ENCODE assay signal across 8 cellular contexts in the genomic region with DNA sequence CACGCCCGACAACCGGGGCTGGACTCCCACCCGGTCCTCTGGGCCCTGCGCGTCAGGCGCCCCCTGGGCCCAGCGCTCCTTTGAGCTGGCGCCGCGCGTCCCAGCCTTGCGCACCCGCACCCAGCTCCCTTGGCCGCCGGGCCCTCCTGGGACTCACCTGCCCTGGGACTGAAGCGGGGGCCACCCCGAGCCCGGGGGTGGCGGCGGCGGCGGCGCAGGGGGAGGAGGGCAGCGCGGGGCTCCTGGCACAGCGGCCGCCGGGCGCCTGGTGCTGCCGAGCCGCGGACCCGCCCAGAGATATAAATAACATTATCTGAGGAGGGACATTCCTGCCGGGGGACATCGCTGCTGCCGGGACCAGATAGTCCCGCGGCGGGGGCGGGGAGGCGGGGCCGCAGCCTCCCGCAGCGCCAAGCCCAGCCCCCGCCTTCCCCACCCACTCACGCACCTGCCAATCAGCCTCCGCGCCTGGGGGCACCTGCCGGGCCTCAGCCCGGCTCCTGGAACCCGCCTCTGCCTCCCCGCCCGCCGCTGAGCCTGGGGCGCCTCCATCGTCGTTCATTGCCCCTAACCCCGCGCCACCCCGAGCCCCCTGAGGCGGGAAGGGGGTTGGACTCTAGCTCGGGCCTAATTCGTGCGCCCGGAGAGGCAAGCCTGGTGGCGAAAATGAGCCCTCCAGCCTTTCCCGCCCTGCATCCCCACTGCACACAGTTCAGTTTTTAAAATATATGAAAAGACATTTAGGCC. TPM values are rescaled to one million over a fixed set of nuclear protein-coding genes. Genes with fewer than 3 reads are reported as not detected.
DNase-seq lines count a peak whose midpoint lies in the region; ATAC-seq and TF ChIP-seq lines count a peak whose summit lies in the region.

A gene (minus strand): TSS at position 273 of the 747 bp plus-strand sequence. CDS start 56,813 bp downstream, outside the sequence.

- H3K4me3 ChIP-seq in coronary artery = peak within 1 kb of the TSS; percentile 82
- peak within 1 kb of the TSS; percentile 46 for H3K4me3 ChIP-seq in mesodermal cell (ENCODE audit: extremely low read depth, insufficient read depth, low read length, poor library complexity, severe bottlenecking)

- H3K36me3 ChIP-seq in mesodermal cell (ENCODE audit: control insufficient read depth, insufficient read depth, low read length) = no peaks in the 10 kb centered on the region

- ATAC-seq in GM19025 (IDR thresholded peaks at IDR 0.05; ENCODE audit: low read depth, unreplicated experiment) (peak; percentile 53), GM18517 (IDR thresholded peaks at IDR 0.05; ENCODE audit: unreplicated experiment) (no peak), GM19395 (IDR thresholded peaks at IDR 0.05; ENCODE audit: unreplicated experiment) (no peak)

- TF ChIP-seq CTCF in coronary artery (IDR thresholded peaks at IDR 0.05) = no peak

- H3K27ac ChIP-seq in coronary artery (peak within 1 kb of the TSS; percentile 57 to 72), mesodermal cell (ENCODE audit: low read depth, low read length, severe bottlenecking) (no peak within 1 kb of the TSS)

- WGBS in mesodermal cell (ENCODE audit: insufficient coverage in 2 of 2), 2 experiments = 0% methylated on average over 19 to 32 of the region's 68 CpGs

- no peaks in the 10 kb centered on the region for H3K9me3 ChIP-seq in mesodermal cell (ENCODE audit: control insufficient read depth, low read length)

- no peaks in the 10 kb centered on the region for H3K4me1 ChIP-seq in mesodermal cell (ENCODE audit: control insufficient read depth, insufficient read depth, low read length, poor library complexity, severe bottlenecking)

- peak; percentile 42 for DNase-seq in NCI-H146 treated with DMSO at 0.1 percent for 48 hours (lab: John Stamatoyannopoulos, UW; ENCODE audit: unreplicated experiment)
- peak; percentile 77 to 81 for DNase-seq in activated CD4-positive, alpha-beta T cell treated with anti-CD3 and anti-CD28 coated beads for 4 hours
- no peak for DNase-seq in coronary artery (ENCODE audit: low spot score)
- DNase-seq in stimulated activated CD8-positive, alpha-beta memory T cell treated with anti-CD3 and anti-CD28 coated beads, Interleukin-15, amount 100 ng/mL, for 48 hours (ENCODE audit: low read depth in 2 of 2) = peak; percentile 45 to 63

RNA-seq across cellular contexts. Expression of the gene that starts here (rescaled TPM):
- 0.33 TPM for polyA plus RNA-seq in mesodermal cell (2013, experiment 1 of 2)
- 0.46 TPM for polyA plus RNA-seq in mesodermal cell (2013, experiment 2 of 2)
